In the genomic region with DNA sequence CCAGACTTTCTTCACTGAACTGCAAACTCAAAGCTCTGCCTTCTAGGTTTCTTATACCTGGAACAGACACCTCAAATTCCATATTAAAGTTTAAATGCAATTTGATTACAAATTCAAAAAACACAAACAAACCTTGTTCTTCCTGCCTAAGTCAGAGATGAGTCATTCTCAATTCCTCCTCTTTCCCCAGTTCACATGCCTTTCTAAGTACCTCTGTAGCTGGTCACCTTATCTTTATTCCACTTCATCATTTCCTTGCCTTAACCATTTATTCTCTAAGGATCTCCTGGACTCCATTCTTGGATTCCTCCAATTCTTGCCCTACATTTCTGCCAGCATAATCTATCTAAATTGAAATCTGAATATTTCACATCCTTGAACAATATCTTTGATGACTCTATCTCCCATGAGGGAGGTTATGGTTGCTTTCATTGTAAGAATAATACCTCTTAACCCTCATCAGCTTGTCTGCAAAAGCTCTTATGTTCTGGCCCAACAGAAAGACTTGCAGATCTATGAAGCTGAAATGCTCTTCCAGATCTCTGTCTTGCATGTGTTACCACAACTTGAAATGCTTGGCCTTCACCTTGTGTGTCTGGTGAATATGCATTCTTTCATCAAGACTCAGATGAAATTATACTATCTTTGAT, we compare ENCODE assay signal across 14 cellular contexts. TPM values are rescaled to one million over a fixed set of nuclear protein-coding genes. Genes with fewer than 3 reads are reported as not detected.
DNase-seq lines count a peak whose midpoint lies in the region; ATAC-seq and TF ChIP-seq lines count a peak whose summit lies in the region.
"Had no signal": no experiment of that assay in that cellular context is flagged by ENCODE, and none has a peak within 500 bp of the region (broad histone marks: within the 10 kb centered on the region; RNA-seq: fewer than 3 reads in every experiment).

No MANE protein-coding gene starts in this region.

- H3K9me3 ChIP-seq in RWPE2 (ENCODE audit: severe bottlenecking): no peaks in the 10 kb centered on the region

- H3K27me3 ChIP-seq in RWPE2 (ENCODE audit: insufficient read depth, poor library complexity, severe bottlenecking): no peaks in the 10 kb centered on the region

- H3K4me3 ChIP-seq in RWPE2 (ENCODE audit: severe bottlenecking): no peak overlapping the region

- peak; percentile 50; the same call in 1 of the 3 replicates for ATAC-seq in RWPE2 (ENCODE audit: low read depth)
- no peak for ATAC-seq in GM21723 (IDR thresholded peaks at IDR 0.05; ENCODE audit: unreplicated experiment)
- no peak for ATAC-seq in HG02981 (IDR thresholded peaks at IDR 0.05; ENCODE audit: unreplicated experiment)
- ATAC-seq in GM21367 (IDR thresholded peaks at IDR 0.05; ENCODE audit: unreplicated experiment): no peak
- ATAC-seq: left ventricle myocardium superior had no signal

- H3K36me3 ChIP-seq in RWPE2 (ENCODE audit: low read depth): no peaks in the 10 kb centered on the region

- no peaks in the 10 kb centered on the region for H3K4me1 ChIP-seq in RWPE2 (ENCODE audit: insufficient read depth, poor library complexity, severe bottlenecking)

- H3K27ac ChIP-seq in RWPE2 (ENCODE audit: poor library complexity, severe bottlenecking): no peak overlapping the region

- TF ChIP-seq CTCF in RWPE2 (IDR thresholded peaks at IDR 0.05; ENCODE audit: poor library complexity, severe bottlenecking): no peak

- DNase-seq in H4 (ENCODE audit: low spot score) (peak; percentile 66), RWPE2 (ENCODE audit: low spot score) (no peak), fibroblast of peridontal ligament (ENCODE audit: extremely low read depth) (peak; percentile 62), renal cortical epithelial cell (ENCODE audit: low read depth) (peak; percentile 68), NCI-H510A (lab: John Stamatoyannopoulos, UW) (no peak)
- DNase-seq: activated CD4-positive, alpha-beta T cell treated with anti-CD3 and anti-CD28 coated beads for 1 hour; hippocampal formation; left ventricle myocardium superior; naive B cell; NCI-H1930; NCI-H774 had no signal

RNA-seq across cellular contexts. Expression of gene PDE5A, which starts 28.5 kb away (rescaled TPM):
- total RNA-seq in H4 (2014; rRNA removed; shearing (Covaris generic)): 121 and 144 TPM in 2 replicates
- total RNA-seq in renal cortical epithelial cell: 2.1 and 7.6 TPM in 2 replicates

Comparison
In these comparisons a context has a peak if more than half of its experiments do, and no peak if none do; other contexts are left out.
1. DNase-seq: peak in H4 (single experiment), fibroblast of peridontal ligament (single experiment) and renal cortical epithelial cell (single experiment); none in RWPE2 (single experiment) and NCI-H510A (single experiment).
2. RNA of gene PDE5A, which starts 28.5 kb away (total RNA-seq): 121 to 144 TPM in H4; 2.1 to 7.6 TPM in renal cortical epithelial cell; every median in the first group is over 10 times any median in the second.